2 cellular contexts compared by ENCODE assay signal in the genomic region with DNA sequence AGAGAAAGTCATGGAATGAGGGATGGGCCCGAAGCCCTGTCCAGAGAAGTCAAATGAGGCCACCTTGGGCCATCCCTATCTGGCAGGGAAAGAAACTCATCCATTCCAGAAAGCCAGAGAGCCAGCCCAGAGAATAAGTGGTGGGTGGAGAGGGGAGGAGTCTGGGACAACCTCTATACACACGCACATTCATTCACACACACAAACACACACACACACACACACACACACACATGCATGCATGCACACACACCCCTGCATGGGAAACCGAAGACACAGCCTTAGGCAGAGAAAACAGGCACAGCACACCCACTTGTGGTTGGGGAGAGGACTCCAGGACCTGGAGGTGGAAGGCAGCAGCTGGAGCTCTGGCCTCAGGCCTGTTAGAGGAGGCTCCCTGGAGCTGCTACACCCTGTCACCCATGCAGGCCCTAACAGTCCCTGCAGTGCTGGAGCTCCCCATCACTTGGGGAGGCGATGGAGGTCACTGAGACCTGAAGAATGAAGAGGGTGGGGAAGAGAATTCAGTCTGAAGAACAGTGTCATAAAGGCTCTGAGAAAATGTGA.
A peak's percentile ranks its signal among the peaks of the same experiment; 100 is the strongest.
TF ChIP-seq lines count a peak whose summit lies in the region.

No MANE protein-coding gene starts in this region.

TF ChIP-seq in A549, 52 proteins besides CTCF, POLR2A, EP300 and RAD21 (continued from another document):
- TF ChIP-seq ZSCAN20 (CRISPR knock-in tag; IDR thresholded peaks at IDR 0.05) (no peak), POLR2AphosphoS2 (conservative IDR thresholded peaks at IDR 0.05; ENCODE audit: low read length) (peak; percentile 96), HEYL (CRISPR knock-in tag; IDR thresholded peaks at IDR 0.05) (no peak), GATA3 (IDR thresholded peaks at IDR 0.05; ENCODE audit: borderline replicate concordance) (0 out of 2 replicates have a peak, but pooled peaks have one; percentile 27), EHF (CRISPR knock-in tag; IDR thresholded peaks at IDR 0.05) (no peak)

TF ChIP-seq in HEK293, 187 proteins besides CTCF, POLR2A, EP300 and RAD21 (continued from another document):
- TF ChIP-seq, protein P1, sequence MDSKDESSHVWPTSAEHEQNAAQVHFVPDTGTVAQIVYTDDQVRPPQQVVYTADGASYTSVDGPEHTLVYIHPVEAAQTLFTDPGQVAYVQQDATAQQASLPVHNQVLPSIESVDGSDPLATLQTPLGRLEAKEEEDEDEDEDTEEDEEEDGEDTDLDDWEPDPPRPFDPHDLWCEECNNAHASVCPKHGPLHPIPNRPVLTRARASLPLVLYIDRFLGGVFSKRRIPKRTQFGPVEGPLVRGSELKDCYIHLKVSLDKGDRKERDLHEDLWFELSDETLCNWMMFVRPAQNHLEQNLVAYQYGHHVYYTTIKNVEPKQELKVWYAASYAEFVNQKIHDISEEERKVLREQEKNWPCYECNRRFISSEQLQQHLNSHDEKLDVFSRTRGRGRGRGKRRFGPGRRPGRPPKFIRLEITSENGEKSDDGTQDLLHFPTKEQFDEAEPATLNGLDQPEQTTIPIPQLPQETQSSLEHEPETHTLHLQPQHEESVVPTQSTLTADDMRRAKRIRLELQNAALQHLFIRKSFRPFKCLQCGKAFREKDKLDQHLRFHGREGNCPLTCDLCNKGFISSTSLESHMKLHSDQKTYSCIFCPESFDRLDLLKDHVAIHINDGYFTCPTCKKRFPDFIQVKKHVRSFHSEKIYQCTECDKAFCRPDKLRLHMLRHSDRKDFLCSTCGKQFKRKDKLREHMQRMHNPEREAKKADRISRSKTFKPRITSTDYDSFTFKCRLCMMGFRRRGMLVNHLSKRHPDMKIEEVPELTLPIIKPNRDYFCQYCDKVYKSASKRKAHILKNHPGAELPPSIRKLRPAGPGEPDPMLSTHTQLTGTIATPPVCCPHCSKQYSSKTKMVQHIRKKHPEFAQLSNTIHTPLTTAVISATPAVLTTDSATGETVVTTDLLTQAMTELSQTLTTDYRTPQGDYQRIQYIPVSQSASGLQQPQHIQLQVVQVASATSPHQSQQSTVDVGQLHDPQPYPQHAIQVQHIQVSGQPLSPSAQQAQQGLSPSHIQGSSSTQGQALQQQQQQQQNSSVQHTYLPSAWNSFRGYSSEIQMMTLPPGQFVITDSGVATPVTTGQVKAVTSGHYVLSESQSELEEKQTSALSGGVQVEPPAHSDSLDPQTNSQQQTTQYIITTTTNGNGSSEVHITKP (tag by site-specific recombination; IDR thresholded peaks at IDR 0.05), result peak; percentile 62
- TF ChIP-seq, protein P2, sequence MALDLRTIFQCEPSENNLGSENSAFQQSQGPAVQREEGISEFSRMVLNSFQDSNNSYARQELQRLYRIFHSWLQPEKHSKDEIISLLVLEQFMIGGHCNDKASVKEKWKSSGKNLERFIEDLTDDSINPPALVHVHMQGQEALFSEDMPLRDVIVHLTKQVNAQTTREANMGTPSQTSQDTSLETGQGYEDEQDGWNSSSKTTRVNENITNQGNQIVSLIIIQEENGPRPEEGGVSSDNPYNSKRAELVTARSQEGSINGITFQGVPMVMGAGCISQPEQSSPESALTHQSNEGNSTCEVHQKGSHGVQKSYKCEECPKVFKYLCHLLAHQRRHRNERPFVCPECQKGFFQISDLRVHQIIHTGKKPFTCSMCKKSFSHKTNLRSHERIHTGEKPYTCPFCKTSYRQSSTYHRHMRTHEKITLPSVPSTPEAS (tag by site-specific recombination; IDR thresholded peaks at IDR 0.05), result peak; percentile 90
TF ChIP-seq in HEK293: peak in this region for 5.
